Comparison of ENCODE assay signal across 8 cellular contexts in genomic region chr7:83468251-83468739, GRCh38.
DNase-seq lines count a peak whose midpoint lies in the region; ATAC-seq and TF ChIP-seq lines count a peak whose summit lies in the region.

No MANE protein-coding gene starts in this region.

- H3K4me3 Mint-ChIP-seq in activated CD4-positive, alpha-beta memory T cell treated with anti-CD3 and anti-CD28 coated beads for 36 hours = no peak overlapping the region
- no peak overlapping the region for H3K4me3 Mint-ChIP-seq in activated CD4-positive, alpha-beta memory T cell treated with anti-CD3 and anti-CD28 coated beads, Interleukin-2, amount 10 ng/mL, durations not matched to agents 7 days and 5 days
- H3K4me3 Mint-ChIP-seq in activated naive CD4-positive, alpha-beta T cell treated with anti-CD3 and anti-CD28 coated beads, Interleukin-2, amount 10 ng/mL, durations not matched to agents 7 days and 5 days = no peak overlapping the region

- no peak overlapping the region for H3K27ac Mint-ChIP-seq in activated CD4-positive, alpha-beta memory T cell treated with anti-CD3 and anti-CD28 coated beads for 36 hours
- H3K27ac Mint-ChIP-seq in activated CD4-positive, alpha-beta memory T cell treated with anti-CD3 and anti-CD28 coated beads, Interleukin-2, amount 10 ng/mL, durations not matched to agents 7 days and 5 days = no peak overlapping the region
- H3K27ac Mint-ChIP-seq in activated naive CD4-positive, alpha-beta T cell treated with anti-CD3 and anti-CD28 coated beads, Interleukin-2, amount 10 ng/mL, durations not matched to agents 7 days and 5 days = no peak overlapping the region

- no peaks in the 10 kb centered on the region for H3K27me3 Mint-ChIP-seq in activated CD4-positive, alpha-beta memory T cell treated with anti-CD3 and anti-CD28 coated beads for 36 hours
- no peaks in the 10 kb centered on the region for H3K27me3 Mint-ChIP-seq in activated CD4-positive, alpha-beta memory T cell treated with anti-CD3 and anti-CD28 coated beads, Interleukin-2, amount 10 ng/mL, durations not matched to agents 7 days and 5 days
- no peaks in the 10 kb centered on the region for H3K27me3 Mint-ChIP-seq in activated naive CD4-positive, alpha-beta T cell treated with anti-CD3 and anti-CD28 coated beads, Interleukin-2, amount 10 ng/mL, durations not matched to agents 7 days and 5 days

- ATAC-seq in HG02610 (IDR thresholded peaks at IDR 0.05; ENCODE audit: unreplicated experiment) = peak; percentile 99

- peaks cover 6% of the 10 kb centered on the region for H3K9me3 Mint-ChIP-seq in activated CD4-positive, alpha-beta memory T cell treated with anti-CD3 and anti-CD28 coated beads for 36 hours
- peaks cover 9% of the 10 kb centered on the region for H3K9me3 Mint-ChIP-seq in activated CD4-positive, alpha-beta memory T cell treated with anti-CD3 and anti-CD28 coated beads, Interleukin-2, amount 10 ng/mL, durations not matched to agents 7 days and 5 days
- no peaks in the 10 kb centered on the region for H3K9me3 Mint-ChIP-seq in activated naive CD4-positive, alpha-beta T cell treated with anti-CD3 and anti-CD28 coated beads, Interleukin-2, amount 10 ng/mL, durations not matched to agents 7 days and 5 days

- TF ChIP-seq CTCF in LNCaP clone FGC (IDR thresholded peaks at IDR 0.05; ENCODE audit: control insufficient read depth, extremely low read depth, insufficient read depth) = no peak

- no peak overlapping the region for H3K4me3 ChIP-seq in LNCaP clone FGC (ENCODE audit: low read depth, low read length)

- no peaks in the 10 kb centered on the region for H3K4me1 Mint-ChIP-seq in activated CD4-positive, alpha-beta memory T cell treated with anti-CD3 and anti-CD28 coated beads for 36 hours (ENCODE audit: low read depth)
- H3K4me1 Mint-ChIP-seq in activated CD4-positive, alpha-beta memory T cell treated with anti-CD3 and anti-CD28 coated beads, Interleukin-2, amount 10 ng/mL, durations not matched to agents 7 days and 5 days = no peaks in the 10 kb centered on the region
- no peaks in the 10 kb centered on the region for H3K4me1 Mint-ChIP-seq in activated naive CD4-positive, alpha-beta T cell treated with anti-CD3 and anti-CD28 coated beads, Interleukin-2, amount 10 ng/mL, durations not matched to agents 7 days and 5 days

- no peaks in the 10 kb centered on the region for H3K36me3 Mint-ChIP-seq in activated CD4-positive, alpha-beta memory T cell treated with anti-CD3 and anti-CD28 coated beads for 36 hours
- H3K36me3 Mint-ChIP-seq in activated CD4-positive, alpha-beta memory T cell treated with anti-CD3 and anti-CD28 coated beads, Interleukin-2, amount 10 ng/mL, durations not matched to agents 7 days and 5 days (ENCODE audit: low read depth) = no peaks in the 10 kb centered on the region
- no peaks in the 10 kb centered on the region for H3K36me3 Mint-ChIP-seq in activated naive CD4-positive, alpha-beta T cell treated with anti-CD3 and anti-CD28 coated beads, Interleukin-2, amount 10 ng/mL, durations not matched to agents 7 days and 5 days

- DNase-seq in activated CD4-positive, alpha-beta memory T cell treated with anti-CD3 and anti-CD28 coated beads for 36 hours = peak; percentile 24
- DNase-seq in activated CD4-positive, alpha-beta memory T cell treated with anti-CD3 and anti-CD28 coated beads, Interleukin-2, amount 10 ng/mL, durations not matched to agents 7 days and 5 days = no peak
- peak; percentile 34 for DNase-seq in LNCaP clone FGC (ENCODE audit: low read depth)
- peak; percentile 85 to 95 for DNase-seq in SW 1271 (lab: John Stamatoyannopoulos, UW)
- DNase-seq in glomerular endothelial cell (ENCODE audit: extremely low read depth, low read depth, low spot score) = peak; percentile 96
- peak; percentile 92 for DNase-seq in posterior vena cava (ENCODE audit: low spot score)
- no peak for DNase-seq in activated naive CD4-positive, alpha-beta T cell treated with anti-CD3 and anti-CD28 coated beads, Interleukin-2, amount 10 ng/mL, durations not matched to agents 7 days and 5 days

- intact Hi-C loops in activated CD4-positive, alpha-beta memory T cell treated with anti-CD3 and anti-CD28 coated beads for 36 hours (cut with micrococcal nuclease) = no loop called here
- intact Hi-C loops in posterior vena cava (cut with DNase I) = no loop called here

- POLR2A ChIA-PET in activated CD4-positive, alpha-beta memory T cell treated with anti-CD3 and anti-CD28 coated beads for 36 hours (lab: Charles Lee) = no interaction called here
- POLR2A ChIA-PET in activated CD4-positive, alpha-beta memory T cell treated with anti-CD3 and anti-CD28 coated beads, Interleukin-2, amount 10 ng/mL, durations not matched to agents 7 days and 5 days (lab: Charles Lee) = no interaction called here

- CTCF ChIA-PET in activated CD4-positive, alpha-beta memory T cell treated with anti-CD3 and anti-CD28 coated beads for 36 hours (lab: Charles Lee) = no interaction called here
- CTCF ChIA-PET in activated CD4-positive, alpha-beta memory T cell treated with anti-CD3 and anti-CD28 coated beads, Interleukin-2, amount 10 ng/mL, durations not matched to agents 7 days and 5 days (lab: Charles Lee) = no interaction called here
- CTCF ChIA-PET in activated naive CD4-positive, alpha-beta T cell treated with anti-CD3 and anti-CD28 coated beads, Interleukin-2, amount 10 ng/mL, durations not matched to agents 7 days and 5 days (lab: Charles Lee) = no interaction called here

Comparison
In these comparisons a context has a peak if more than half of its experiments do, and no peak if none do; other contexts are left out.
1. DNase-seq: peak in activated CD4-positive, alpha-beta memory T cell treated with anti-CD3 and anti-CD28 coated beads for 36 hours (single experiment), LNCaP clone FGC (single experiment), SW 1271 (2 of 2), glomerular endothelial cell (single experiment) and posterior vena cava (single experiment); none in activated CD4-positive, alpha-beta memory T cell treated with anti-CD3 and anti-CD28 coated beads, Interleukin-2, amount 10 ng/mL, durations not matched to agents 7 days and 5 days (single experiment) and activated naive CD4-positive, alpha-beta T cell treated with anti-CD3 and anti-CD28 coated beads, Interleukin-2, amount 10 ng/mL, durations not matched to agents 7 days and 5 days (single experiment).